ENCODE assay signal across 34 cellular contexts in the genomic region with DNA sequence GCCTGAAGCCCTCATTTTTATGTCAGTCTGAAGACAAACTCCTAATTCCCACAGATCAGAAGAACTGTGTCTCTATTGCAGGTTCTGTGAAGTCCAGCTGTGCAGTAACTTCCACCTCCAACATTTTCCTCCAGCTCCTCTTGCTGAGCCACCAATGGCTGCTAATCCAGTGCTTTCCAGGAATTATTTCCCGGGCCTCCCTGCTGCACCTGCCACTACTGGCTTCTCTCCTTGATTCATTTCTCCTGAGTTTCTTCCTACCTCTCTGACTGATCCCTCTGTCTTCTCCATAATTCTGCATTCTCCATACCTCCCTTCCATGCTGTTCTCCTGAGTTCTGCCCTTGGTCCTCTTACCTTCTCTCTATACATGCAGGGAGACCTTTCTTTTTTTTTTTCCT. TPM values are rescaled to one million over a fixed set of nuclear protein-coding genes. Genes with fewer than 3 reads are reported as not detected.
"Had no signal": no experiment of that assay in that cellular context is flagged by ENCODE, and none has a peak within 500 bp of the region (broad histone marks: within the 10 kb centered on the region; RNA-seq: fewer than 3 reads in every experiment).

No MANE protein-coding gene starts in this region.

- H3K9me3 ChIP-seq: ovary, psoas muscle, spleen, suprapubic skin, testis, tibial artery, transverse colon, upper lobe of right lung, uterus had no signal

- H3K36me3 ChIP-seq: neural progenitor cell, ovary, spleen, suprapubic skin, tibial artery, transverse colon, upper lobe of right lung, uterus had no signal

- H3K27me3 ChIP-seq: ovary, testis had no signal

- H3K4me1 ChIP-seq: parathyroid adenoma, psoas muscle, suprapubic skin, testis, tibial artery, transverse colon, upper lobe of right lung, uterus had no signal

- DNase-seq: naive thymus-derived CD4-positive, alpha-beta T cell; natural killer cell; occipital lobe; ovary; posterior cingulate gyrus; psoas muscle; right cardiac atrium; spleen; stimulated activated CD4-positive, alpha-beta T cell treated with anti-CD3 and anti-CD28 coated beads, Interleukin-12 subunit alpha, Interleukin-12 subunit beta, amount 100 ng/mL, for 4 hours; stimulated activated CD4-positive, alpha-beta T cell treated with anti-CD3 and anti-CD28 coated beads, Interleukin-1b, Interleukin-23, amount 100 ng/mL, for 48 hours; stimulated activated CD4-positive, alpha-beta T cell treated with anti-CD3 and anti-CD28 coated beads, Interleukin-4, amount 100 ng/mL, for 1 hour; stimulated activated CD4-positive, alpha-beta T cell treated with anti-CD3 and anti-CD28 coated beads, Interleukin-4, amount 100 ng/mL, for 4 hours; stimulated activated CD8-positive, alpha-beta memory T cell treated with anti-CD3 and anti-CD28 coated beads, Interleukin-4, amount 100 ng/mL, for 48 hours; stimulated activated naive CD4-positive, alpha-beta T cell; stimulated activated naive CD8-positive, alpha-beta T cell treated with anti-CD3 and anti-CD28 coated beads, Interleukin-15, amount 100 ng/mL, for 72 hours; substantia nigra; testis; tibial artery; transverse colon; upper lobe of right lung; uterus had no signal

- H3K79me2 ChIP-seq: parathyroid adenoma had no signal

- H3K4me2 ChIP-seq: neural progenitor cell, smooth muscle cell had no signal

- H3K4me3 ChIP-seq: neural progenitor cell, ovary, psoas muscle, skin epidermis, smooth muscle cell, spleen, suprapubic skin, testis, tibial artery, transverse colon, upper lobe of right lung, uterus had no signal

- H3K9ac ChIP-seq: neural progenitor cell, parathyroid adenoma had no signal

- ATAC-seq: naive thymus-derived CD4-positive, alpha-beta T cell; natural killer cell; psoas muscle; right cardiac atrium; sciatic nerve; stimulated activated memory B cell treated with anti-CD40 and anti-IgM and Interleukin-4, amounts not matched to agents 10 μg/mL and 1 μg/mL and 100 μg/mL, for 72 hours; stimulated activated naive CD8-positive, alpha-beta T cell treated with anti-CD3 and anti-CD28 coated beads, Interleukin-15, amount 100 ng/mL, for 72 hours; upper lobe of right lung had no signal

- H3K27ac ChIP-seq: neural progenitor cell, ovary, parathyroid adenoma, psoas muscle, skin epidermis, spleen, suprapubic skin, testis, tibial artery, transverse colon, upper lobe of right lung, uterus had no signal

- H2AFZ ChIP-seq: neural progenitor cell, parathyroid adenoma had no signal

RNA-seq across cellular contexts. Expression of gene CISTR, which starts 45.7 kb away (rescaled TPM):
- total RNA-seq: naive thymus-derived CD4-positive, alpha-beta T cell; natural killer cell; occipital lobe; osteoblast; ovary; progenitor cell of endocrine pancreas; psoas muscle; renal cortical epithelial cell; sciatic nerve; smooth muscle cell; spleen; suprapubic skin; testis; transverse colon; upper lobe of right lung; urinary bladder; uterus had no signal
- polyA plus RNA-seq: naive thymus-derived CD4-positive, alpha-beta T cell; neural cell; ovary; psoas muscle; smooth muscle cell; thymus; urinary bladder had no signal
